Comparison of ENCODE assay signal across 1 cellular context in genomic region chr15:89401636-89402252, GRCh38.
TF ChIP-seq lines count a peak whose summit lies in the region.

No MANE protein-coding gene starts in this region.

TF ChIP-seq in K562, 482 proteins besides CTCF, POLR2A, EP300 and RAD21 (continued from another document):
- TF ChIP-seq ATF3 (IDR thresholded peaks at IDR 0.05) (peak; percentile 75), ATF3 (CRISPR knock-in tag; conservative IDR thresholded peaks at IDR 0.05) (no peak), JUND (IDR thresholded peaks at IDR 0.05; ENCODE audit: borderline replicate concordance, low read depth, low read length) (peak; percentile 67; the same call in 1 of the 2 replicates), JUND (tag; IDR thresholded peaks at IDR 0.05; ENCODE audit: borderline replicate concordance, low read depth, low read length) (peak; percentile 69; the same call in 1 of the 3 replicates), FOSL1 (tag; conservative IDR thresholded peaks at IDR 0.05) (peak; percentile 83)
TF ChIP-seq in K562: peak in this region for 8.
